9 cellular contexts compared by ENCODE assay signal in the genomic region with DNA sequence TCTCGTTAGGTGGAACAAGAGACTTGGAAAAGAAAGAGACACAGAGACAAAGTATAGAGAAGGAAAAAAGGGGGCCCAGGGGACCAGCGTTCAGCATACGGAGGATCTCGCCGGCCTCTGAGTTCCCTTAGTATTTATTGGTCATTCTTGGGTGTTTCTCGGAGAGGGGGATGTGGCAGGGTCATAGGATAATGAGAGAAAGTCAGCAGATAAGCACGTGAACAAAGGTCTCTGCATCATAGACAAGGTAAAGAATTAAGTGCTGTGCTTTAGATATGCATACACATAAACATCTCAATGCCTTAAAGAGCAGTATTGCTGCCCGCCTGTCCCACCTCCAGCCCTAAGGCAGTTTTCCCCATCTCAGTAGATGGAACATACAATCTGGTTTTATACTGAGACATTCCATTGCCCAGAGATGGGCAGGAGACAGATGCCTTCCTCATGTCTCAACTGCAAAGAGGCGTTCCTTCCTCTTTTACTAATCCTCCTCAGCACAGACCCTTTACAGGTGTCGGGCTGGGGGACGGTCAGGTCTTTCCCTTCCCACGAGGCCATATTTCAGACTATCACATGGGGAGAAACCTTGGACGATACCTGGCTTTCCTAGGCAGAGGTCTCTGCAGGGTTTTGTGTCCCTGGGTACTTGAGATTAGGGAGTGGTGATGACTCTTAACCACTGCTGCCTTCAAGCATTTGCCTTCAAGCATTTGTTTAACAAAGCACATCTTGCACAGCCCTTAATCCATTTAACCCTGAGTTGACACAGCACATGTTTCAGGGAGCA. TPM values are rescaled to one million over a fixed set of nuclear protein-coding genes. Genes with fewer than 3 reads are reported as not detected.
DNase-seq lines count a peak whose midpoint lies in the region; ATAC-seq, FAIRE-seq and TF ChIP-seq lines count a peak whose summit lies in the region.
"Not testable (repeated sequence)": the region's sequence is repeated elsewhere in the genome, so short reads cannot be mapped to it uniquely, and the experiment has no call there.
"Had no signal": no experiment of that assay in that cellular context is flagged by ENCODE, and none has a peak within 500 bp of the region (broad histone marks: within the 10 kb centered on the region; RNA-seq: fewer than 3 reads in every experiment).

No MANE protein-coding gene starts in this region.

- ATAC-seq in GM19397 (IDR thresholded peaks at IDR 0.05; ENCODE audit: unreplicated experiment) (peak; percentile 43), HG02678 (IDR thresholded peaks at IDR 0.05; ENCODE audit: unreplicated experiment) (peak; percentile 34), HG03460 (IDR thresholded peaks at IDR 0.05; ENCODE audit: unreplicated experiment) (peak; percentile 30), lung (ENCODE audit: insufficient read depth, low FRiP score) (peak; percentile 49)
- ATAC-seq in GM12878: not testable (repeated sequence)

- peaks cover 28% of the 10 kb centered on the region for H3K79me2 ChIP-seq in GM12878 (ENCODE audit: control insufficient read depth, insufficient read depth, low read length)

- not testable (repeated sequence) for H3K9me3 ChIP-seq in GM12878 (replicated peaks; ENCODE audit: control insufficient read depth, insufficient read depth, low read length); lung (ENCODE audit: control insufficient read depth in 2 of 2, insufficient read depth in 1 of 2, low read length in 1 of 2)

- peak overlapping the region; percentile 41; the same call in 1 of the 2 replicates for H3K27ac ChIP-seq in GM12878 (ENCODE audit: control insufficient read depth, insufficient read depth)
- H3K27ac ChIP-seq in lung (ENCODE audit: low read depth in 1 of 2, low read length in 1 of 2): not testable (repeated sequence)

- RAD21 ChIA-PET in GM12878 (lab: Charles Lee; ENCODE audit: unreplicated experiment): not testable (repeated sequence)

- not testable (repeated sequence) for FAIRE-seq in GM12878 (lab: Jason Lieb, UNC)

- intact Hi-C loops in GM12878 (cut with micrococcal nuclease; ENCODE audit: unreplicated experiment): loop anchor here (10.0 kb wide), 1 partner anchor 766 kb away; a partner anchor contains a TSS

- in situ Hi-C loops in GM12878 (cut with MboI): not testable (repeated sequence)

- not testable (repeated sequence) for H3K27me3 ChIP-seq in GM12878 (replicated peaks in 1 of 2; ENCODE audit: control insufficient read depth in 2 of 2, insufficient read depth in 2 of 2, low read length in 1 of 2); lung (ENCODE audit: control insufficient read depth, insufficient read depth)

- peak; percentile 35 for DNase-seq in EL
- DNase-seq in NCI-H526 (lab: John Stamatoyannopoulos, UW): peak; percentile 22 to 32
- not testable (repeated sequence) for DNase-seq in GM12878 (ENCODE audit: low read depth, low spot score); lung (ENCODE audit: low spot score)
- DNase-seq in renal cortical epithelial cell (ENCODE audit: low read depth): peak; percentile 84

- CTCF ChIA-PET in GM12878 (lab: Yijun Ruan, JAX): interaction anchor here (1.6 to 1.7 kb wide), 2 partner anchors 14 to 43 kb away, joined by 3 to 5 read pairs; no protein-coding TSS in a partner anchor

- SMC1A ChIA-PET in GM12878 (lab: Charles Lee; ENCODE audit: uncharacterized antibody, unreplicated experiment): interaction anchor here (1.0 to 2.1 kb wide), 4 partner anchors 9 to 51 kb away, joined by 3 to 8 read pairs (median 5); no protein-coding TSS in a partner anchor

- not testable (repeated sequence) for H3K9ac ChIP-seq in GM12878 (ENCODE audit: control insufficient read depth, insufficient read depth, low read length)

- H3K4me3 ChIP-seq in GM12878, lung: not testable (repeated sequence)

- POLR2A ChIA-PET in GM12878 (lab: Charles Lee): not testable (repeated sequence)

- not testable (repeated sequence) for TF ChIP-seq RAD21 in GM12878 (IDR thresholded peaks at IDR 0.05; ENCODE audit: insufficient read depth, low read depth, low read length)

- BruUV-seq in GM12878 (replicated peaks; lab: Mats Ljungman, UMichigan): not testable (repeated sequence)

- H3K4me1 ChIP-seq in GM12878 (ENCODE audit: control insufficient read depth, insufficient read depth, low read length) (peaks cover 44% of the 10 kb centered on the region), lung (ENCODE audit: control insufficient read depth in 2 of 2, insufficient read depth in 2 of 2, low read length in 2 of 2) (peaks cover 12 to 13% of the 10 kb centered on the region in 2 donors)

- not testable (repeated sequence) for TF ChIP-seq EP300 in GM12878 (IDR thresholded peaks at IDR 0.05; ENCODE audit: borderline replicate concordance in 1 of 2, control insufficient read depth in 1 of 2, low read depth in 2 of 2, low read length in 2 of 2)

- not testable (repeated sequence) for H2AFZ ChIP-seq in GM12878 (ENCODE audit: control insufficient read depth, low read depth, low read length)

- not testable (repeated sequence) for H3K36me3 ChIP-seq in GM12878 (ENCODE audit: control insufficient read depth in 2 of 2, insufficient read depth in 2 of 2, low read length in 1 of 2); lung (ENCODE audit: control insufficient read depth in 2 of 2, insufficient read depth in 2 of 2, low read length in 2 of 2)

- TF ChIP-seq CTCF in GM12878 (IDR thresholded peaks at IDR 0.05 in 2 of 3, conservative IDR thresholded peaks at IDR 0.05 in 1 of 3; ENCODE audit: control insufficient read depth in 2 of 3, extremely low read depth in 1 of 3, insufficient read depth in 1 of 3, low read depth in 3 of 3, low read length in 3 of 3); lung (IDR thresholded peaks at IDR 0.05; ENCODE audit: control extremely low read depth, extremely low read depth): not testable (repeated sequence)

- not testable (repeated sequence) for TF ChIP-seq POLR2A in GM12878 (IDR thresholded peaks at IDR 0.05; ENCODE audit: low read depth, low read length)

- WGBS in GM12878 (ENCODE audit: insufficient coverage, insufficient replicate concordance, low lambda C conversion rate, missing lambda C conversion rate): 60% methylated on average over 11 of the region's 13 CpGs
- 83 to 84% methylated on average over 13 of the region's 13 CpGs for WGBS in lung, 2 donors

- not testable (repeated sequence) for H3K4me2 ChIP-seq in GM12878 (ENCODE audit: control insufficient read depth, insufficient read depth)

- not testable (repeated sequence) for H4K20me1 ChIP-seq in GM12878 (ENCODE audit: control insufficient read depth, insufficient read depth)

RNA-seq across cellular contexts. Expression of a gene that starts 17.4 kb away (rescaled TPM):
- 31.1 and 33.5 TPM in 2 replicates for total RNA-seq in GM12878 (2013; cell fraction: nucleolus; rRNA removed)
- total RNA-seq in GM12878 (2014; rRNA removed) (30.4 and 36.4 TPM in 2 replicates), GM12878 (2014; rRNA removed; fragmentation: Illumina TruSeq; extraction: Trizol) (15.1 and 16.5 TPM in 2 replicates), GM12878 (2021) (29.5 and 30.2 TPM in 2 replicates), lung (10 to 100 TPM; 16.8 to 20.0 TPM), renal cortical epithelial cell (8.2 and 23.7 TPM in 2 replicates)
- polyA plus RNA-seq in GM12878 (2011; ENCODE audit: low read depth): 3.7 TPM
- polyA plus RNA-seq in GM12878 (2011; rRNA removed) (47.3 and 58.4 TPM in 2 replicates), GM12878 (2014; fragmentation: Illumina TruSeq; extraction: Trizol) (13.1 TPM in 2 replicates), GM12878 (2014; fragmentation: Nextera tagmentation; extraction: Ambion mirVana) (100 to 1,000 TPM; 102 to 104 TPM), GM12878 (2014; rRNA removed) (50.4 and 52.6 TPM in 2 replicates), GM12878 (2016; fragmentation: Nextera tagmentation; extraction: Ambion mirVana) (10 to 100 TPM; 94.4 to 98.8 TPM), lung (10 to 100 TPM; 18.5 to 21.8 TPM)
- 38.7 and 59.0 TPM in 2 replicates for polyA plus RNA-seq in GM12878 (2011; cell fraction: cytosol; rRNA removed)
- 26.1 and 29.6 TPM in 2 replicates for polyA plus RNA-seq in GM12878 (2011; cell fraction: nucleus; rRNA removed)
- polyA plus RNA-seq in GM12878 (2012): 15.5 and 16.5 TPM in 2 replicates
- polyA minus RNA-seq in GM12878 (2011; rRNA and poly(A)+ RNA removed): 20.0 and 24.4 TPM in 2 replicates
- polyA minus RNA-seq in GM12878 (2011; cell fraction: cytosol; rRNA and poly(A)+ RNA removed): 7.8 and 16.5 TPM in 2 replicates
- polyA minus RNA-seq in GM12878 (2011; cell fraction: nucleus; rRNA and poly(A)+ RNA removed): 8.7 and 13.7 TPM in 2 replicates

RNA-seq across cellular contexts. Expression of a gene that starts 48.7 kb away (rescaled TPM):
- total RNA-seq in GM12878 (2013; cell fraction: nucleolus; rRNA removed): 60.8 and 68.9 TPM in 2 replicates
- total RNA-seq in GM12878 (2014; rRNA removed) (22.0 and 24.9 TPM in 2 replicates), GM12878 (2014; rRNA removed; fragmentation: Illumina TruSeq; extraction: Trizol) (26.4 and 32.0 TPM in 2 replicates), GM12878 (2021) (31.4 and 43.3 TPM in 2 replicates), lung (10 to 100 TPM; 13.0 to 17.4 TPM), renal cortical epithelial cell (14.8 and 27.7 TPM in 2 replicates)
- polyA plus RNA-seq in GM12878 (2011; ENCODE audit: low read depth): 12.9 TPM
- polyA plus RNA-seq in GM12878 (2011; rRNA removed) (31.3 and 47.1 TPM in 2 replicates), GM12878 (2014; fragmentation: Illumina TruSeq; extraction: Trizol) (32.0 and 42.2 TPM in 2 replicates), GM12878 (2014; fragmentation: Nextera tagmentation; extraction: Ambion mirVana) (1 to 10 TPM; 4.7 to 8.9 TPM), GM12878 (2014; rRNA removed) (23.0 and 29.8 TPM in 2 replicates), GM12878 (2016; fragmentation: Nextera tagmentation; extraction: Ambion mirVana) (10 to 100 TPM; 14.2 to 14.6 TPM), lung (10 to 100 TPM in 1 of 2 donors, 1 to 10 TPM in 1; 3.7 to 20.1 TPM)
- 14.9 and 25.8 TPM in 2 replicates for polyA plus RNA-seq in GM12878 (2011; cell fraction: cytosol; rRNA removed)
- 25.8 and 27.6 TPM in 2 replicates for polyA plus RNA-seq in GM12878 (2011; cell fraction: nucleus; rRNA removed)
- 18.7 and 26.8 TPM in 2 replicates for polyA plus RNA-seq in GM12878 (2012)
- polyA minus RNA-seq in GM12878 (2011; rRNA and poly(A)+ RNA removed): 12.1 and 13.1 TPM in 2 replicates
- 14.1 and 15.0 TPM in 2 replicates for polyA minus RNA-seq in GM12878 (2011; cell fraction: cytosol; rRNA and poly(A)+ RNA removed)
- 14.9 and 26.5 TPM in 2 replicates for polyA minus RNA-seq in GM12878 (2011; cell fraction: nucleus; rRNA and poly(A)+ RNA removed)
- total RNA-seq: A673 had no signal
